Comparison of ENCODE assay signal across 15 cellular contexts in genomic region chr14:94689985-94690400, GRCh38.
DNase-seq lines count a peak whose midpoint lies in the region; ATAC-seq and TF ChIP-seq lines count a peak whose summit lies in the region.
"Had no signal": no experiment of that assay in that cellular context is flagged by ENCODE, and none has a peak within 500 bp of the region (broad histone marks: within the 10 kb centered on the region; RNA-seq: fewer than 3 reads in every experiment).

No MANE protein-coding gene starts in this region.

- no CpG with 5 or more reads among the region's 18 CpGs for WGBS in mesendoderm (ENCODE audit: extremely low coverage, insufficient coverage, low lambda C conversion rate)

- CTCF ChIA-PET in WTC11 (lab: Charles Lee): interaction anchor here (0.9 to 2.6 kb wide), 7 partner anchors 17 to 742 kb away, joined by 3 to 20 read pairs (median 4); no protein-coding TSS in a partner anchor

- ATAC-seq in WTC11: peak; percentile 38
- no peak for ATAC-seq in GM21786 (IDR thresholded peaks at IDR 0.05; ENCODE audit: unreplicated experiment)

- peak overlapping the region; percentile 39 for H3K4me3 ChIP-seq in left ventricle myocardium inferior
- no peak overlapping the region for H3K4me3 ChIP-seq in right atrium auricular region
- no peak overlapping the region for H3K4me3 ChIP-seq in mesendoderm (ENCODE audit: low read length)
- H3K4me3 ChIP-seq: colonic mucosa, left lung had no signal

- peak overlapping the region; percentile 39; the same call in 1 of the 2 replicates for H3K4me3 Mint-ChIP-seq in WTC11
- H3K4me3 Mint-ChIP-seq: activated CD4-positive, alpha-beta T cell treated with anti-CD3 and anti-CD28 coated beads, Interleukin-2, amount 10 ng/mL, durations not matched to agents 24 days and 14 days; activated naive CD4-positive, alpha-beta T cell treated with anti-CD3 and anti-CD28 coated beads, Interleukin-2, amount 10 ng/mL, durations not matched to agents 7 days and 5 days; stimulated activated naive CD8-positive, alpha-beta T cell treated with anti-CD3 and anti-CD28 coated beads, Interleukin-15, amount 100 ng/mL, for 72 hours had no signal

- intact Hi-C loops in left ventricle myocardium inferior (cut with micrococcal nuclease) (loop anchor here (10.0 kb wide), 1 partner anchor 745 kb away; no protein-coding TSS in a partner anchor), head of caudate nucleus (cut with DNase I) (no loop called here)

- no peak for TF ChIP-seq CTCF in left ventricle myocardium inferior (IDR thresholded peaks at IDR 0.05; ENCODE audit: borderline replicate concordance)
- no peak for TF ChIP-seq CTCF in right atrium auricular region (IDR thresholded peaks at IDR 0.05)
- TF ChIP-seq CTCF in WTC11 (IDR thresholded peaks at IDR 0.05): no peak

- H3K23ac ChIP-seq in mesendoderm (ENCODE audit: low read length): no peak overlapping the region

- peak overlapping the region; percentile 85 for H3K56ac ChIP-seq in mesendoderm (ENCODE audit: low read length)

- H3K18ac ChIP-seq in mesendoderm (ENCODE audit: low read length): peak overlapping the region; percentile 9

- no peak overlapping the region for H2AK5ac ChIP-seq in mesendoderm (ENCODE audit: low read length)

- peaks cover 24% of the 10 kb centered on the region for H3K27me3 Mint-ChIP-seq in WTC11 (ENCODE audit: low read depth)

- peak overlapping the region; percentile 68 for H3K9ac ChIP-seq in mesendoderm (ENCODE audit: low read length)

- peak overlapping the region; percentile 51 for H4K5ac ChIP-seq in mesendoderm (ENCODE audit: low read length)

- H3K4ac ChIP-seq in mesendoderm (ENCODE audit: low read depth, low read length): no peak overlapping the region

- H3K4me1 ChIP-seq in left ventricle myocardium inferior (peaks cover 3% of the 10 kb centered on the region), right atrium auricular region (peaks cover 0 to 8% of the 10 kb centered on the region in 2 donors), mesendoderm (ENCODE audit: control insufficient read depth, low read depth, low read length) (peaks cover 5% of the 10 kb centered on the region)
- H3K4me1 ChIP-seq: colonic mucosa, foreskin keratinocyte had no signal

- H4K8ac ChIP-seq in mesendoderm (ENCODE audit: low read depth, low read length): no peak overlapping the region

- POLR2A ChIA-PET in WTC11 (lab: Charles Lee): no interaction called here

- H2BK120ac ChIP-seq in mesendoderm (ENCODE audit: low read depth, low read length): no peak overlapping the region

- no peak overlapping the region for H3K27ac Mint-ChIP-seq in WTC11
- H3K27ac Mint-ChIP-seq: activated CD4-positive, alpha-beta T cell treated with anti-CD3 and anti-CD28 coated beads, Interleukin-2, amount 10 ng/mL, durations not matched to agents 24 days and 14 days; activated naive CD4-positive, alpha-beta T cell treated with anti-CD3 and anti-CD28 coated beads, Interleukin-2, amount 10 ng/mL, durations not matched to agents 7 days and 5 days; CD4-positive, alpha-beta memory T cell had no signal

- no peak overlapping the region for H2BK15ac ChIP-seq in mesendoderm (replicated peaks; ENCODE audit: low read depth)

- H3K79me1 ChIP-seq in mesendoderm (ENCODE audit: low read length): no peaks in the 10 kb centered on the region

- H3K4me1 Mint-ChIP-seq in WTC11: peaks cover 13% of the 10 kb centered on the region
- H3K4me1 Mint-ChIP-seq: activated CD4-positive, alpha-beta T cell treated with anti-CD3 and anti-CD28 coated beads, Interleukin-2, amount 10 ng/mL, durations not matched to agents 24 days and 14 days; activated naive CD4-positive, alpha-beta T cell treated with anti-CD3 and anti-CD28 coated beads, Interleukin-2, amount 10 ng/mL, durations not matched to agents 7 days and 5 days; stimulated activated naive CD8-positive, alpha-beta T cell treated with anti-CD3 and anti-CD28 coated beads, Interleukin-15, amount 100 ng/mL, for 72 hours had no signal

- no peaks in the 10 kb centered on the region for H3K36me3 Mint-ChIP-seq in WTC11
- H3K36me3 Mint-ChIP-seq: activated naive CD4-positive, alpha-beta T cell treated with anti-CD3 and anti-CD28 coated beads, Interleukin-2, amount 10 ng/mL, durations not matched to agents 7 days and 5 days; CD4-positive, alpha-beta memory T cell had no signal

- H3K9me3 Mint-ChIP-seq in WTC11: no peaks in the 10 kb centered on the region
- H3K9me3 Mint-ChIP-seq: activated CD4-positive, alpha-beta T cell treated with anti-CD3 and anti-CD28 coated beads, Interleukin-2, amount 10 ng/mL, durations not matched to agents 24 days and 14 days; activated naive CD4-positive, alpha-beta T cell treated with anti-CD3 and anti-CD28 coated beads, Interleukin-2, amount 10 ng/mL, durations not matched to agents 7 days and 5 days; CD4-positive, alpha-beta memory T cell; stimulated activated naive CD8-positive, alpha-beta T cell treated with anti-CD3 and anti-CD28 coated beads, Interleukin-15, amount 100 ng/mL, for 72 hours had no signal

- H3K36me3 ChIP-seq in left ventricle myocardium inferior: no peaks in the 10 kb centered on the region
- no peaks in the 10 kb centered on the region for H3K36me3 ChIP-seq in right atrium auricular region
- H3K36me3 ChIP-seq in mesendoderm (ENCODE audit: control insufficient read depth, insufficient read depth, low read length): no peaks in the 10 kb centered on the region
- H3K36me3 ChIP-seq: colonic mucosa, left lung had no signal

- no peaks in the 10 kb centered on the region for H3K9me3 ChIP-seq in left ventricle myocardium inferior (replicated peaks)
- H3K9me3 ChIP-seq in right atrium auricular region: no peaks in the 10 kb centered on the region
- H3K9me3 ChIP-seq: colonic mucosa, left lung had no signal

- H3K27me3 ChIP-seq in left ventricle myocardium inferior (ENCODE audit: low read depth): peaks cover 58% of the 10 kb centered on the region
- H3K27me3 ChIP-seq in right atrium auricular region: no peaks in the 10 kb centered on the region
- no peaks in the 10 kb centered on the region for H3K27me3 ChIP-seq in mesendoderm (ENCODE audit: insufficient read depth, low read length, poor library complexity)
- H3K27me3 ChIP-seq: colonic mucosa, foreskin keratinocyte had no signal

- no peak overlapping the region for H3K27ac ChIP-seq in left ventricle myocardium inferior (replicated peaks)
- H3K27ac ChIP-seq in right atrium auricular region: no peak overlapping the region
- no peak overlapping the region for H3K27ac ChIP-seq in mesendoderm (ENCODE audit: low read depth, low read length)
- H3K27ac ChIP-seq: colonic mucosa, foreskin keratinocyte, left lung had no signal

- no peak overlapping the region for H2BK5ac ChIP-seq in mesendoderm (ENCODE audit: low read length)

- no peaks in the 10 kb centered on the region for H3K79me2 ChIP-seq in mesendoderm (ENCODE audit: control insufficient read depth, insufficient read depth, low read length)

- DNase-seq in left ventricle myocardium inferior (no peak), right atrium auricular region (ENCODE audit: low spot score) (no peak), WTC11 (ENCODE audit: low spot score) (no peak), mesendoderm (peak; percentile 21), head of caudate nucleus (no peak)
- no peak for DNase-seq in stimulated activated naive CD4-positive, alpha-beta T cell (lab: John Stamatoyannopoulos, UW)
- no peak for DNase-seq in activated effector memory CD4-positive, alpha-beta T cell treated with Interleukin-2 at 50 U/mL for 16 hours

- no peak overlapping the region for H3K4me2 ChIP-seq in mesendoderm (ENCODE audit: low read length)

TF ChIP-seq in WTC11, 78 proteins besides CTCF, POLR2A, EP300 and RAD21:
- TF ChIP-seq ZNF232 (CRISPR knock-in tag; IDR thresholded peaks at IDR 0.05): no peak
- TF ChIP-seq ELF4 (CRISPR knock-in tag; IDR thresholded peaks at IDR 0.05; ENCODE audit: low read depth): no peak
- no peak for TF ChIP-seq CREM (CRISPR knock-in tag; IDR thresholded peaks at IDR 0.05)
- TF ChIP-seq NR2C2 (CRISPR knock-in tag; IDR thresholded peaks at IDR 0.05): no peak
